ENCODE assay signal across 1 cellular context in genomic region chr1:27001570-27002360, GRCh38.
TF ChIP-seq lines count a peak whose summit lies in the region.

No MANE protein-coding gene starts in this region.

TF ChIP-seq in H1, 55 proteins besides CTCF, POLR2A, EP300 and RAD21 (continued from another document):
- TF ChIP-seq TAF7 (optimal IDR thresholded peaks at IDR 0.05; ENCODE audit: borderline replicate concordance, low read depth, low read length) (no peak), TAF1 (IDR thresholded peaks at IDR 0.05; ENCODE audit: low read depth, low read length) (0 out of 2 replicates have a peak, but pooled peaks have one; percentile 13), BACH1 (IDR thresholded peaks at IDR 0.05; ENCODE audit: low read length) (no peak), SP1 (IDR thresholded peaks at IDR 0.05; ENCODE audit: low read depth, low read length) (no peak), CHD1 (IDR thresholded peaks at IDR 0.05; ENCODE audit: low read depth, low read length) (no peak), SP4 (IDR thresholded peaks at IDR 0.05; ENCODE audit: low read length) (0 out of 2 replicates have a peak, but pooled peaks have one; percentile 2), POLR2AphosphoS5 (IDR thresholded peaks at IDR 0.05; ENCODE audit: low read depth, low read length) (peak; percentile 70)
